14 cellular contexts compared by ENCODE assay signal in the genomic region with DNA sequence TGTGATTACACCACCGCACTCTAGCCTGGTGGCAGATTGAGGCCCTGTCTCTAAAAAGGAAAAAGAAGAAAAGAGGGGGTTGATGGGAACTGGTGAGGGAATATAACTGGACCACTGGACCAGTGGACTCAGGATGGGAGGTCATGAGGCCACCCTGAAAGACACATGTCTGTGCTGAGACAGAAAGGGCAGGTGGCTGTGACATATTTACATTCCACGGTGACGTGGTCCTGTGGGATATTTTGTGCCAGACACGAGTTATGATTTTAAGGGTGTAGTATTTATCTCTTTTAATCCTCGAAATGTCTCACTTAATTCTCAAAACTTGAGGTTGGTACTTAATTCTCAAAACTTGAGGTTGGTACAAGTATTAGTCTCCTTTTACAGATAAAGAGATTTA. TPM values are rescaled to one million over a fixed set of nuclear protein-coding genes. Genes with fewer than 3 reads are reported as not detected.
"Had no signal": no experiment of that assay in that cellular context is flagged by ENCODE, and none has a peak within 500 bp of the region (broad histone marks: within the 10 kb centered on the region; RNA-seq: fewer than 3 reads in every experiment).

No MANE protein-coding gene starts in this region.

- H3K36me3 ChIP-seq: colonic mucosa, esophagus squamous epithelium, gastroesophageal sphincter, pancreas had no signal

- H3K9me3 Mint-ChIP-seq: type B pancreatic cell had no signal

- H3K4me3 Mint-ChIP-seq: type B pancreatic cell had no signal

- DNase-seq: colonic mucosa; dermis blood vessel endothelial cell; esophagus squamous epithelium; glutamatergic neuron; islet precursor cell; naive B cell; stimulated activated CD4-positive, alpha-beta T cell treated with anti-CD3 and anti-CD28 coated beads, Interleukin-2, amount 100 ng/mL, for 48 hours; stimulated activated naive CD4-positive, alpha-beta T cell treated with Interleukin-2 at 50 U/mL for 16 hours had no signal

- H3K9me3 ChIP-seq: colonic mucosa, esophagus squamous epithelium, gastroesophageal sphincter, pancreas had no signal

- H3K36me3 Mint-ChIP-seq: naive B cell, type B pancreatic cell had no signal

- H3K27ac ChIP-seq: colonic mucosa, pancreas had no signal

- H3K27ac Mint-ChIP-seq: naive B cell, progenitor cell of endocrine pancreas, type B pancreatic cell had no signal

RNA-seq across cellular contexts. Expression of gene LHX2, which starts 32.9 kb away (rescaled TPM):
- total RNA-seq: dermis blood vessel endothelial cell, epithelial cell of proximal tubule, gastroesophageal sphincter, pancreas, progenitor cell of endocrine pancreas, sciatic nerve had no signal
- polyA plus RNA-seq: pancreas had no signal
